In the genomic region with DNA sequence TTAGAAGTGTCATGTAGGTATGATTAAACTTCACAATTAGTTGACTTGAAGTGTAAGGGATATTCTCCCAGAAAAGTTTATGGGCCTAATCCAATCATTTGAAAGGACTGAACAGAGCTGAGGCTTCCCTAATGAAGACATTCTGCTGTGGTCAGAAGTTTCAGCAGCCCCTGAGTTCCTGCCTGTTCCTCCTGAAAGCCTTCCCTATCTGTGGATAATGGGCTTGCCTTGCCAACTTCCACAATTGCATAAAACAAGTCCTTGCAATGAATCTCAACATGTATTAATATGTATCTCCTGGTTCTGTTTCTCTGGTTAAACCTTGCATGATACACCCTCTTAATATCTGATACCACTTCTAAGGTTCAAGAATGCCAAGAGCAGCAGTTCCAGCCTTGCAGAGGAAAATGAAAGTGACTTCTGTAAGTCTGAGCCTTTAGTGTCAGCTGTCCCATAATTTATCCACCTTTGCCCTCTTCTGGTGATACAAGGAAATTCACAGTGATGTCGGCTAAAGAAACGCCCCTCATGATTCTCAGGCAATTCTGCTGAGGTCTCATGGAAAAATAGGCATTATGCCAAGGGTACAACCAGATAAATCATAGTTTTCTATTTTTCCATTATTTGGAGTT, we compare ENCODE assay signal across 9 cellular contexts.
DNase-seq lines count a peak whose midpoint lies in the region; ATAC-seq, FAIRE-seq and TF ChIP-seq lines count a peak whose summit lies in the region.
"Had no signal": no experiment of that assay in that cellular context is flagged by ENCODE, and none has a peak within 500 bp of the region (broad histone marks: within the 10 kb centered on the region; RNA-seq: fewer than 3 reads in every experiment).

No MANE protein-coding gene starts in this region.

- CTCF ChIA-PET in HepG2 (lab: Yijun Ruan, JAX; ENCODE audit: low intra/inter-chr PET ratio, low total read pairs) = interaction anchor here (0.7 to 2.2 kb wide), 2 partner anchors 48 to 193 kb away, joined by 3 to 11 read pairs; no protein-coding TSS in a partner anchor

- H3K27ac ChIP-seq in HepG2 (ENCODE audit: extremely low read length, insufficient read depth, low read length) = no peak overlapping the region
- H3K27ac ChIP-seq in upper lobe of right lung = no peak overlapping the region

- H3K9me3 Mint-ChIP-seq in activated CD4-positive, alpha-beta T cell treated with anti-CD3 and anti-CD28 coated beads, Interleukin-2, amount 10 ng/mL, durations not matched to agents 24 days and 14 days = no peaks in the 10 kb centered on the region
- H3K9me3 Mint-ChIP-seq: dendritic cell treated with granulocyte-macrophage colony-stimulating factor and Interleukin-4, amounts not matched to agents 40 ng/mL and 50 ng/mL, for 4 days had no signal

- peak; percentile 47 for FAIRE-seq in HepG2 (lab: Jason Lieb, UNC)

- H4K20me1 ChIP-seq in HepG2 (ENCODE audit: insufficient read depth, low read length) = no peaks in the 10 kb centered on the region

- H3K4me1 ChIP-seq in HepG2 (ENCODE audit: insufficient read depth, low read length) (no peaks in the 10 kb centered on the region), upper lobe of right lung (peaks cover 8% of the 10 kb centered on the region)

- POLR2A ChIA-PET in HepG2 (lab: Yijun Ruan, JAX) = no interaction called here

- 0 out of 2 replicates have a peak overlapping the region, but pooled peaks have one; percentile 6 for H3K4me2 ChIP-seq in HepG2 (ENCODE audit: low read depth, low read length)

- no peak for TF ChIP-seq EP300 in HepG2 (IDR thresholded peaks at IDR 0.05; ENCODE audit: low read depth in 2 of 2, low read length in 2 of 2)
- no peak for TF ChIP-seq EP300 in HepG2 (CRISPR knock-in tag; IDR thresholded peaks at IDR 0.05; ENCODE audit: borderline replicate concordance)

- no peaks in the 10 kb centered on the region for H3K36me3 Mint-ChIP-seq in activated CD4-positive, alpha-beta T cell treated with anti-CD3 and anti-CD28 coated beads, Interleukin-2, amount 10 ng/mL, durations not matched to agents 24 days and 14 days (ENCODE audit: low read depth)

- peak; percentile 80 for DNase-seq in activated CD4-positive, alpha-beta T cell treated with anti-CD3 and anti-CD28 coated beads, Interleukin-2, amount 10 ng/mL, durations not matched to agents 24 days and 14 days
- no peak for DNase-seq in activated CD4-positive, alpha-beta T cell treated with anti-CD3 and anti-CD28 coated beads for 1 hour
- DNase-seq in HT-29 (ENCODE audit: low spot score) (peak; percentile 64), OCI-M1 (lab: John Stamatoyannopoulos, UW) (peak; percentile 88), cerebellar cortex (ENCODE audit: low spot score) (peak; percentile 41), HepG2 (ENCODE audit: low spot score) (peak; percentile 53), upper lobe of right lung (no peak)

- H3K27me3 Mint-ChIP-seq in activated CD4-positive, alpha-beta T cell treated with anti-CD3 and anti-CD28 coated beads, Interleukin-2, amount 10 ng/mL, durations not matched to agents 24 days and 14 days = no peaks in the 10 kb centered on the region
- H3K27me3 Mint-ChIP-seq: dendritic cell treated with granulocyte-macrophage colony-stimulating factor and Interleukin-4, amounts not matched to agents 40 ng/mL and 50 ng/mL, for 4 days had no signal

- no peak overlapping the region for H3K27ac Mint-ChIP-seq in activated CD4-positive, alpha-beta T cell treated with anti-CD3 and anti-CD28 coated beads, Interleukin-2, amount 10 ng/mL, durations not matched to agents 24 days and 14 days
- H3K27ac Mint-ChIP-seq: dendritic cell treated with granulocyte-macrophage colony-stimulating factor and Interleukin-4, amounts not matched to agents 40 ng/mL and 50 ng/mL, for 4 days had no signal

- H3K9me3 ChIP-seq in HepG2 (ENCODE audit: low read length) = no peaks in the 10 kb centered on the region
- no peaks in the 10 kb centered on the region for H3K9me3 ChIP-seq in upper lobe of right lung

- H3K79me2 ChIP-seq in HepG2 (ENCODE audit: insufficient read depth, low read length) = no peaks in the 10 kb centered on the region

- H3K4me3 ChIP-seq in HepG2 (replicated peaks in 1 of 3; ENCODE audit: insufficient read depth in 1 of 3, low read depth in 2 of 3, low read length in 3 of 3) (no peak overlapping the region), upper lobe of right lung (no peak overlapping the region)

- no peak for TF ChIP-seq RAD21 in HepG2 (CRISPR knock-in tag; IDR thresholded peaks at IDR 0.05)

- H3K27me3 ChIP-seq in HepG2 (ENCODE audit: control insufficient read depth in 1 of 2, insufficient read depth in 2 of 2, low read length in 2 of 2) (no peaks in the 10 kb centered on the region), upper lobe of right lung (no peaks in the 10 kb centered on the region)

- peaks cover 8% of the 10 kb centered on the region for H3K4me1 Mint-ChIP-seq in activated CD4-positive, alpha-beta T cell treated with anti-CD3 and anti-CD28 coated beads, Interleukin-2, amount 10 ng/mL, durations not matched to agents 24 days and 14 days

- TF ChIP-seq POLR2A in HepG2 (IDR thresholded peaks at IDR 0.05; ENCODE audit: insufficient read depth in 1 of 2, low read depth in 2 of 2, low read length in 2 of 2) = no peak

- ATAC-seq in GM21381 (IDR thresholded peaks at IDR 0.05; ENCODE audit: unreplicated experiment) (peak; percentile 89), HepG2 (peak; percentile 86), upper lobe of right lung (peak; percentile 79)

- TF ChIP-seq CTCF in HepG2 (CRISPR knock-in tag; IDR thresholded peaks at IDR 0.05) = peak; percentile 60
- TF ChIP-seq CTCF in upper lobe of right lung (IDR thresholded peaks at IDR 0.05) = peak; percentile 60

- no peaks in the 10 kb centered on the region for H3K36me3 ChIP-seq in HepG2 (replicated peaks in 1 of 2; ENCODE audit: control insufficient read depth in 1 of 2, insufficient read depth in 2 of 2, low read length in 2 of 2)
- H3K36me3 ChIP-seq in upper lobe of right lung = no peaks in the 10 kb centered on the region

- in situ Hi-C loops in HepG2 (cut with HindIII; ENCODE audit: extremely low pct_ligation_motif_present, low pct_unique_long_range_greater_than_20kb) = loop anchor here (5.0 kb wide), 1 partner anchor 46 kb away; no protein-coding TSS in a partner anchor

- no peak overlapping the region for H3K9ac ChIP-seq in HepG2 (ENCODE audit: insufficient read depth, low read depth, low read length)

- no peak overlapping the region for H2AFZ ChIP-seq in HepG2 (ENCODE audit: low read length)

- BruUV-seq in HepG2 (replicated peaks; lab: Mats Ljungman, UMichigan) = no TSS peak

- intact Hi-C loops in activated CD4-positive, alpha-beta T cell treated with anti-CD3 and anti-CD28 coated beads, Interleukin-2, amount 10 ng/mL, durations not matched to agents 24 days and 14 days (cut with micrococcal nuclease) = loop anchor here (1.0 to 2.0 kb wide), 3 partner anchors 48 to 185 kb away; no protein-coding TSS in a partner anchor
- intact Hi-C loops in HepG2 (cut with micrococcal nuclease; ENCODE audit: unreplicated experiment) (loop anchor here (1.0 to 5.0 kb wide), 3 partner anchors 48 to 191 kb away; no protein-coding TSS in a partner anchor), upper lobe of right lung (cut with DNase I) (no loop called here)

- H3K4me3 Mint-ChIP-seq in activated CD4-positive, alpha-beta T cell treated with anti-CD3 and anti-CD28 coated beads, Interleukin-2, amount 10 ng/mL, durations not matched to agents 24 days and 14 days = no peak overlapping the region
- H3K4me3 Mint-ChIP-seq: dendritic cell treated with granulocyte-macrophage colony-stimulating factor and Interleukin-4, amounts not matched to agents 40 ng/mL and 50 ng/mL, for 4 days had no signal

- 0% methylated on average over 2 of the region's 2 CpGs for WGBS in HepG2 (ENCODE audit: low lambda C conversion rate)

TF ChIP-seq in HepG2, 621 proteins besides CTCF, POLR2A, EP300 and RAD21:
- peak; percentile 63 for TF ChIP-seq STAG1 (CRISPR knock-in tag; IDR thresholded peaks at IDR 0.05)
- no peak for TF ChIP-seq HES4 (CRISPR knock-in tag; IDR thresholded peaks at IDR 0.05; ENCODE audit: borderline replicate concordance)
- no peak for TF ChIP-seq DMAP1 (CRISPR knock-in tag; IDR thresholded peaks at IDR 0.05)
- no peak for TF ChIP-seq ZNF333 (CRISPR knock-in tag; IDR thresholded peaks at IDR 0.05; ENCODE audit: borderline replicate concordance)
- TF ChIP-seq SMC3 (IDR thresholded peaks at IDR 0.05; ENCODE audit: low read length) = peak; percentile 47

Comparison
In these comparisons a context has a peak if more than half of its experiments do, and no peak if none do; other contexts are left out.
1. DNase-seq: peak in activated CD4-positive, alpha-beta T cell treated with anti-CD3 and anti-CD28 coated beads, Interleukin-2, amount 10 ng/mL, durations not matched to agents 24 days and 14 days (single experiment), HT-29 (single experiment), OCI-M1 (single experiment), cerebellar cortex (single experiment) and HepG2 (single experiment); none in activated CD4-positive, alpha-beta T cell treated with anti-CD3 and anti-CD28 coated beads for 1 hour (single experiment) and upper lobe of right lung (single experiment).
2. Peak in every context shown above with its lines, with median percentiles within 50 percentile points of each other: ATAC-seq.